25 cellular contexts compared by ENCODE assay signal in genomic region chr14:100010679-100011078, GRCh38. TPM values are rescaled to one million over a fixed set of nuclear protein-coding genes. Genes with fewer than 3 reads are reported as not detected.
DNase-seq lines count a peak whose midpoint lies in the region; ATAC-seq, FAIRE-seq and TF ChIP-seq lines count a peak whose summit lies in the region.
"Had no signal": no experiment of that assay in that cellular context is flagged by ENCODE, and none has a peak within 500 bp of the region (broad histone marks: within the 10 kb centered on the region; RNA-seq: fewer than 3 reads in every experiment).

No MANE protein-coding gene starts in this region.

- TF ChIP-seq EP300 in HepG2 (IDR thresholded peaks at IDR 0.05; ENCODE audit: low read depth in 2 of 2, low read length in 2 of 2): no peak
- no peak for TF ChIP-seq EP300 in HepG2 (CRISPR knock-in tag; IDR thresholded peaks at IDR 0.05; ENCODE audit: borderline replicate concordance)

- no peak overlapping the region for H3K4me2 ChIP-seq in HepG2 (ENCODE audit: low read depth, low read length)
- H3K4me2 ChIP-seq: KMS-11 had no signal

- H3K4me1 Mint-ChIP-seq in Caco-2 (ENCODE audit: low read depth, unreplicated experiment) (peaks cover 23% of the 10 kb centered on the region), endothelial cell (ENCODE audit: unreplicated experiment) (peaks cover 62% of the 10 kb centered on the region), progenitor cell of endocrine pancreas (ENCODE audit: low read depth) (peaks cover 31% of the 10 kb centered on the region)

- no peak overlapping the region for H3K9ac ChIP-seq in HepG2 (ENCODE audit: insufficient read depth, low read depth, low read length)
- H3K9ac ChIP-seq: KMS-11 had no signal

- TF ChIP-seq POLR2A in spleen (IDR thresholded peaks at IDR 0.05) (no peak), HepG2 (IDR thresholded peaks at IDR 0.05; ENCODE audit: insufficient read depth in 1 of 2, low read depth in 2 of 2, low read length in 2 of 2) (no peak)

- H3K27ac Mint-ChIP-seq in Caco-2 (ENCODE audit: unreplicated experiment) (peak overlapping the region; percentile 93), endothelial cell (ENCODE audit: unreplicated experiment) (peak overlapping the region; percentile 99), progenitor cell of endocrine pancreas (peak overlapping the region; percentile 55)
- H3K27ac Mint-ChIP-seq: CD8-positive, alpha-beta T cell had no signal

- DNase-seq in NCI-H1436 (lab: John Stamatoyannopoulos, UW) (peak; percentile 17), NCI-H1436 treated with DMSO at 0.1 percent for 48 hours (lab: John Stamatoyannopoulos, UW) (no peak), Caco-2 (no peak), endothelial cell (ENCODE audit: low spot score) (no peak), progenitor cell of endocrine pancreas (ENCODE audit: low spot score, unreplicated experiment) (no peak), iPS-NIHi7 (ENCODE audit: extremely low spot score) (no peak), spleen (no peak), HepG2 (ENCODE audit: low spot score) (no peak)
- DNase-seq: ACHN; C1 segment of cervical spinal cord; Calu3; CD8-positive, alpha-beta T cell; DMS153; GOT3; HCEC 1CT; IMR-90; NCI-H1092 treated with DMSO at 0.1 percent for 48 hours; NCI-H2081 treated with DMSO at 0.1 percent for 48 hours; NCI-H510A; NCI-H748 treated with DMSO at 0.1 percent for 48 hours; OCI-M1 had no signal

- H3K9me3 ChIP-seq in Caco-2 (peaks cover 5% of the 10 kb centered on the region; the same call in 1 of the 2 replicates), spleen (peaks cover 0 to under 1% (median 0%) of the 10 kb centered on the region in 8 donors), HepG2 (ENCODE audit: low read length) (no peaks in the 10 kb centered on the region)

- H4K20me1 ChIP-seq in HepG2 (ENCODE audit: insufficient read depth, low read length): no peaks in the 10 kb centered on the region

- H3K27ac ChIP-seq in spleen (no peak overlapping the region), HepG2 (ENCODE audit: extremely low read length, insufficient read depth, low read length) (no peak overlapping the region)
- H3K27ac ChIP-seq: 22Rv1, KMS-11 had no signal

- no peak overlapping the region for H3K4me3 Mint-ChIP-seq in Caco-2 (ENCODE audit: unreplicated experiment)
- no peak overlapping the region for H3K4me3 Mint-ChIP-seq in endothelial cell (ENCODE audit: unreplicated experiment)
- H3K4me3 Mint-ChIP-seq in progenitor cell of endocrine pancreas (ENCODE audit: low read depth): no peak overlapping the region
- H3K4me3 Mint-ChIP-seq: CD8-positive, alpha-beta T cell had no signal

- FAIRE-seq in HepG2 (lab: Jason Lieb, UNC): no peak
- FAIRE-seq: GM12891 had no signal

- POLR2A ChIA-PET in Caco-2 (lab: Charles Lee): no interaction called here
- POLR2A ChIA-PET in HepG2 (lab: Yijun Ruan, JAX): no interaction called here

- ATAC-seq in HepG2: no peak
- ATAC-seq: CD8-positive, alpha-beta T cell; Right ventricle myocardium inferior had no signal

- TF ChIP-seq RAD21 in HepG2 (CRISPR knock-in tag; IDR thresholded peaks at IDR 0.05): no peak

- peaks cover 40% of the 10 kb centered on the region for H3K9me3 Mint-ChIP-seq in Caco-2 (ENCODE audit: unreplicated experiment)
- no peaks in the 10 kb centered on the region for H3K9me3 Mint-ChIP-seq in endothelial cell (ENCODE audit: unreplicated experiment)
- peaks cover 7% of the 10 kb centered on the region for H3K9me3 Mint-ChIP-seq in progenitor cell of endocrine pancreas (ENCODE audit: low read depth)
- H3K9me3 Mint-ChIP-seq: CD8-positive, alpha-beta T cell had no signal

- in situ Hi-C loops in HepG2 (cut with HindIII; ENCODE audit: extremely low pct_ligation_motif_present, low pct_unique_long_range_greater_than_20kb): no loop called here

- no peaks in the 10 kb centered on the region for H3K36me3 Mint-ChIP-seq in Caco-2 (ENCODE audit: insufficient read depth, unreplicated experiment)
- peaks cover 9% of the 10 kb centered on the region for H3K36me3 Mint-ChIP-seq in endothelial cell (ENCODE audit: low read depth, unreplicated experiment)
- H3K36me3 Mint-ChIP-seq in progenitor cell of endocrine pancreas (ENCODE audit: insufficient read depth): peaks cover 14% of the 10 kb centered on the region
- H3K36me3 Mint-ChIP-seq: CD8-positive, alpha-beta T cell had no signal

- no peak for TF ChIP-seq CTCF in Caco-2 (IDR thresholded peaks at IDR 0.05; ENCODE audit: insufficient read depth in 1 of 2, low read depth in 1 of 2, low read length in 1 of 2, severe bottlenecking in 1 of 2, unreplicated experiment in 1 of 2)
- TF ChIP-seq CTCF in endothelial cell (IDR thresholded peaks at IDR 0.05; ENCODE audit: unreplicated experiment): no peak
- no peak for TF ChIP-seq CTCF in progenitor cell of endocrine pancreas (IDR thresholded peaks at IDR 0.05; ENCODE audit: unreplicated experiment)
- no peak for TF ChIP-seq CTCF in spleen (IDR thresholded peaks at IDR 0.05 in 8 of 11, conservative IDR thresholded peaks at IDR 0.05 in 3 of 11)
- TF ChIP-seq CTCF in HepG2 (CRISPR knock-in tag; IDR thresholded peaks at IDR 0.05): no peak

- no peaks in the 10 kb centered on the region for H3K27me3 Mint-ChIP-seq in Caco-2 (ENCODE audit: insufficient read depth, unreplicated experiment)
- peaks cover 2% of the 10 kb centered on the region for H3K27me3 Mint-ChIP-seq in endothelial cell (ENCODE audit: unreplicated experiment)
- H3K27me3 Mint-ChIP-seq in progenitor cell of endocrine pancreas: no peaks in the 10 kb centered on the region

- H3K27me3 ChIP-seq in Caco-2 (replicated peaks; ENCODE audit: control insufficient read depth, insufficient read depth, low read length) (no peaks in the 10 kb centered on the region), spleen (replicated peaks in 1 of 7) (no peaks in the 10 kb centered on the region), HepG2 (ENCODE audit: control insufficient read depth in 1 of 2, insufficient read depth in 2 of 2, low read length in 2 of 2) (no peaks in the 10 kb centered on the region)

- WGBS in spleen, 5 donors: 72 to 85% (median 84%) methylated on average over 4 of the region's 4 CpGs
- WGBS in HepG2 (ENCODE audit: low lambda C conversion rate): 90% methylated on average over 4 of the region's 4 CpGs

- CTCF ChIA-PET in Caco-2 (lab: Charles Lee): no interaction called here
- CTCF ChIA-PET in HepG2 (lab: Yijun Ruan, JAX; ENCODE audit: low intra/inter-chr PET ratio, low total read pairs): no interaction called here

- peaks cover 42% of the 10 kb centered on the region for H3K4me1 ChIP-seq in Caco-2
- peaks cover 0 to 7% (median 0%) of the 10 kb centered on the region in 6 donors for H3K4me1 ChIP-seq in spleen
- no peaks in the 10 kb centered on the region for H3K4me1 ChIP-seq in HepG2 (ENCODE audit: insufficient read depth, low read length)

- intact Hi-C loops in Caco-2 (cut with micrococcal nuclease; ENCODE audit: unreplicated experiment) (no loop called here), spleen (cut with DNase I; ENCODE audit: low total_unique reads) (no loop called here), HepG2 (cut with micrococcal nuclease; ENCODE audit: unreplicated experiment) (loop anchor here (5.0 kb wide), 1 partner anchor 683 kb away; no protein-coding TSS in a partner anchor)

- H3K36me3 ChIP-seq in Caco-2 (ENCODE audit: control insufficient read depth, insufficient read depth, low read length) (no peaks in the 10 kb centered on the region), spleen (no peaks in the 10 kb centered on the region), HepG2 (replicated peaks in 1 of 2; ENCODE audit: control insufficient read depth in 1 of 2, insufficient read depth in 2 of 2, low read length in 2 of 2) (no peaks in the 10 kb centered on the region)

- BruUV-seq in Caco-2 (replicated peaks; lab: Mats Ljungman, UMichigan) (no TSS peak), HepG2 (replicated peaks; lab: Mats Ljungman, UMichigan) (no TSS peak)

- no peaks in the 10 kb centered on the region for H3K79me2 ChIP-seq in HepG2 (ENCODE audit: insufficient read depth, low read length)

- no peak overlapping the region for H2AFZ ChIP-seq in HepG2 (ENCODE audit: low read length)

- H3K4me3 ChIP-seq in Caco-2 (ENCODE audit: low read depth, low read length): no peak overlapping the region
- H3K4me3 ChIP-seq in spleen: no peak overlapping the region
- H3K4me3 ChIP-seq in HepG2 (replicated peaks in 1 of 3; ENCODE audit: insufficient read depth in 1 of 3, low read depth in 2 of 3, low read length in 3 of 3): no peak overlapping the region

TF ChIP-seq in HepG2, 621 proteins besides CTCF, POLR2A, EP300 and RAD21 (continues in another document):
- TF ChIP-seq NR2C2 (CRISPR knock-in tag; IDR thresholded peaks at IDR 0.05; ENCODE audit: borderline replicate concordance): no peak
- TF ChIP-seq ZNF44 (CRISPR knock-in tag; IDR thresholded peaks at IDR 0.05): no peak
- no peak for TF ChIP-seq MBNL3 (CRISPR knock-in tag; conservative IDR thresholded peaks at IDR 0.05)
- TF ChIP-seq ZNF337 (CRISPR knock-in tag; IDR thresholded peaks at IDR 0.05; ENCODE audit: borderline replicate concordance, low read depth): no peak

RNA-seq across cellular contexts. Expression of gene EVL, which starts 54.5 kb away (rescaled TPM):
- total RNA-seq in Caco-2 (2022) (14.2 and 16.4 TPM in 2 replicates), endothelial cell (ENCODE audit: unreplicated experiment) (142 TPM), progenitor cell of endocrine pancreas (207 and 216 TPM in 2 replicates), spleen (100 to 1,000 TPM; 244 to 336 (median 283) TPM), HepG2 (2016; rRNA removed; fragmentation: Illumina TruSeq; extraction: Trizol) (10.5 and 15.1 TPM in 2 replicates)
- polyA plus RNA-seq in spleen (100 to 1,000 TPM; 169 to 184 (median 183) TPM), HepG2 (2011; rRNA removed) (28.7 and 31.2 TPM in 2 replicates)
- 23.1 and 32.6 TPM in 2 replicates for total RNA-seq in HepG2 (2016; cell fraction: cytosol; rRNA removed; fragmentation: Illumina TruSeq; extraction: Trizol; ENCODE audit: low read depth)
- 10.2 and 17.0 TPM in 2 replicates for total RNA-seq in HepG2 (2016; cell fraction: insoluble cytoplasmic fraction; rRNA removed; fragmentation: Illumina TruSeq; extraction: Trizol)
- 35.4 and 40.2 TPM in 2 replicates for total RNA-seq in HepG2 (2016; cell fraction: membrane; rRNA removed; fragmentation: Illumina TruSeq; extraction: Trizol)
- total RNA-seq in HepG2 (2016; cell fraction: nucleus; rRNA removed; fragmentation: Illumina TruSeq; extraction: Trizol): 23.3 and 27.6 TPM in 2 replicates
- polyA plus RNA-seq in HepG2 (2011; cell fraction: cytosol; rRNA removed): 12.0 and 12.7 TPM in 2 replicates
- 124 and 138 TPM in 2 replicates for polyA plus RNA-seq in HepG2 (2011; cell fraction: nucleus; rRNA removed)
- 29.8 and 33.6 TPM in 2 replicates for polyA plus RNA-seq in HepG2 (2012)
- polyA plus RNA-seq in HepG2 (2016; cell fraction: cytosol; fragmentation: Illumina TruSeq; extraction: Trizol; ENCODE audit: low read depth): 101 and 109 TPM in 2 replicates
- polyA plus RNA-seq in HepG2 (2016; cell fraction: insoluble cytoplasmic fraction; fragmentation: Illumina TruSeq; extraction: Trizol; ENCODE audit: low read depth): 23.4 and 35.8 TPM in 2 replicates
- 114 and 115 TPM in 2 replicates for polyA plus RNA-seq in HepG2 (2016; cell fraction: membrane; fragmentation: Illumina TruSeq; extraction: Trizol; ENCODE audit: low read depth)
- 87.0 and 99.6 TPM in 2 replicates for polyA plus RNA-seq in HepG2 (2016; cell fraction: nucleus; fragmentation: Illumina TruSeq; extraction: Trizol; ENCODE audit: insufficient read depth, low read depth)
- polyA minus RNA-seq in HepG2 (2011; rRNA and poly(A)+ RNA removed; ENCODE audit: low replicate concordance): 11.3 and 23.0 TPM in 2 replicates
- polyA minus RNA-seq in HepG2 (2011; cell fraction: cytosol; rRNA and poly(A)+ RNA removed): 13.0 and 14.0 TPM in 2 replicates
- 31.1 and 31.2 TPM in 2 replicates for polyA minus RNA-seq in HepG2 (2011; cell fraction: nucleus; rRNA and poly(A)+ RNA removed)
